Comparison of ENCODE assay signal across 7 cellular contexts in the genomic region with DNA sequence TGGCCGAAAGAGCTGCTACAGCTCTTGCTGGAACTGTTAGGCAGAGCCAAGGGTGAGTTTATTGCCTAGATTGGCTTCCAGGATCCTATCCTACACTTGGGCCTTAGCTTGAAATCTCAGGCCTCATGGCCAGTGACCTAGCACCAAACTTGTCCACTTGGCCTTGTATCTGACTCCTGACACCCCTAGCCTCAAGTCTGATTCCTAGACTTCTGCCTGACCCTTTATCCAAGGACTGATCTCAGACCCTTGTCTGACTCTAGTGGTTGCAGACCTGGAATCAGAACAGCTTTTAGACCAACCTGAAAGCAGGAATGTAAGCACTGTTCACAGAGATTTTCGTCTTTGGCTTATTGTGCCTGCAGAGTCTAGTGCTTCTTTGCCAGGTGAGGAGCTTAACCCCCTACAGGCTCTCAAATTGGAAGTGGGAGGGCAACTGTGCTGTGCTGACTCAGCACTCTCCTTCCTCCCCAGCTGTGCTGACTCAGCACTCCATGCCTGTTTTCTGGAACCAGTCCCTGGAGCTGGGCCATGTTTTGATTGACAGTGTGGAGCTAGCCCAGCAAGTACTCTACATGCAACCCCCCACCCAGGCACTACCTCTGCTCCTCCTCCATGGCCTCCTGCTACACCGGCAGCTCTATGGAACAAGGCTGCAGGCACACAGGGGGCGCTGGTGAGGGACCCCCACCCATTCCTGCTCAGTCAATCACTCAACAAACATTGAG. TPM values are rescaled to one million over a fixed set of nuclear protein-coding genes. Genes with fewer than 3 reads are reported as not detected.
DNase-seq lines count a peak whose midpoint lies in the region; ATAC-seq, FAIRE-seq and TF ChIP-seq lines count a peak whose summit lies in the region.

No MANE protein-coding gene starts in this region.

- H3K4me1 ChIP-seq in GM23338 (ENCODE audit: insufficient read depth), result peaks cover 6% of the 10 kb centered on the region; the same call in 1 of the 2 replicates
- H3K4me1 ChIP-seq in PC-3 (ENCODE audit: insufficient read depth, low read length), result peaks cover 16% of the 10 kb centered on the region
- H3K4me1 ChIP-seq in gastrocnemius medialis, result peaks cover 25 to 28% of the 10 kb centered on the region in 2 donors

- H3K4me1 Mint-ChIP-seq in GM23338, result peaks cover 22% of the 10 kb centered on the region

- H4K20me1 ChIP-seq in GM23338 (replicated peaks; ENCODE audit: insufficient read depth), result no peaks in the 10 kb centered on the region
- no peaks in the 10 kb centered on the region for H4K20me1 ChIP-seq in PC-3 (ENCODE audit: low read length)

- H3K79me2 ChIP-seq in GM23338 (replicated peaks; ENCODE audit: insufficient read depth), result no peaks in the 10 kb centered on the region
- no peaks in the 10 kb centered on the region for H3K79me2 ChIP-seq in PC-3 (ENCODE audit: low read length)

- in situ Hi-C loops in gastrocnemius medialis (cut with MboI; ENCODE audit: low sequenced_read_pairs in 4 of 4), result no loop called here

- H3K9me3 ChIP-seq in PC-3 (ENCODE audit: low read length) (no peaks in the 10 kb centered on the region), gastrocnemius medialis (no peaks in the 10 kb centered on the region)

- no TSS peak for BruUV-seq in PC-3 (replicated peaks; lab: Mats Ljungman, UMichigan)

- H3K9me2 ChIP-seq in GM23338 (ENCODE audit: insufficient read depth) (no peaks in the 10 kb centered on the region), PC-3 (replicated peaks; ENCODE audit: low read length) (no peaks in the 10 kb centered on the region)

- H3K36me3 ChIP-seq in GM23338 (ENCODE audit: insufficient read depth) (no peaks in the 10 kb centered on the region), PC-3 (ENCODE audit: low read depth, low read length) (no peaks in the 10 kb centered on the region), gastrocnemius medialis (peaks cover 0 to 5% of the 10 kb centered on the region in 2 donors)

- TF ChIP-seq CTCF in GM23338 (conservative IDR thresholded peaks at IDR 0.05; ENCODE audit: low read depth in 2 of 2) (peak; percentile 53 to 59), PC-3 (conservative IDR thresholded peaks at IDR 0.05; ENCODE audit: low read depth, low read length) (peak; percentile 33; the same call in 1 of the 2 replicates), gastrocnemius medialis (IDR thresholded peaks at IDR 0.05 in 4 of 5, conservative IDR thresholded peaks at IDR 0.05 in 1 of 5) (no peak)

- H3K4me2 ChIP-seq in GM23338, result no peak overlapping the region
- H3K4me2 ChIP-seq in PC-3 (ENCODE audit: low read length), result no peak overlapping the region

- CTCF ChIA-PET in PC-3 (lab: Charles Lee), result no interaction called here

- DNase-seq in GM23338 (ENCODE audit: low spot score) (peak; percentile 67), PC-3 (peak; percentile 77), frontal cortex (ENCODE audit: low spot score in 2 of 2) (peak; percentile 58 to 64), gastrocnemius medialis (peak in 1 of 2 donors; percentile 66), cerebellar nuclear complex (lab: John Stamatoyannopoulos, UW) (no peak), NCI-H345 (lab: John Stamatoyannopoulos, UW) (no peak)

- H2AFZ ChIP-seq in GM23338 (no peak overlapping the region), PC-3 (ENCODE audit: low read length) (no peak overlapping the region)

- peaks cover 14% of the 10 kb centered on the region for H3K27me3 Mint-ChIP-seq in GM23338 (ENCODE audit: insufficient read depth, low read depth, poor library complexity)

- H3K36me3 Mint-ChIP-seq in GM23338 (ENCODE audit: low read depth), result peaks cover 3% of the 10 kb centered on the region; the same call in 1 of the 3 replicates

- H3K27ac ChIP-seq in GM23338 (ENCODE audit: low read depth) (no peak overlapping the region), PC-3 (ENCODE audit: low read length) (no peak overlapping the region), gastrocnemius medialis (peak overlapping the region; percentile 78 to 88 (median 86))

- intact Hi-C loops in PC-3 (cut with micrococcal nuclease), result no loop called here
- intact Hi-C loops in gastrocnemius medialis (cut with DNase I; ENCODE audit: low total_unique reads), result no loop called here

- TF ChIP-seq POLR2A in gastrocnemius medialis (IDR thresholded peaks at IDR 0.05), result no peak

- H3K27ac Mint-ChIP-seq in GM23338, result peak overlapping the region; percentile 92

- H3K27me3 ChIP-seq in GM23338 (ENCODE audit: insufficient read depth) (peaks cover 10% of the 10 kb centered on the region; the same call in 1 of the 2 replicates), PC-3 (ENCODE audit: low read length) (no peaks in the 10 kb centered on the region), gastrocnemius medialis (no peaks in the 10 kb centered on the region)

- no peaks in the 10 kb centered on the region for H3K9me3 Mint-ChIP-seq in GM23338

- ATAC-seq in GM23338, result peak; percentile 71
- ATAC-seq in PC-3, result peak; percentile 50
- peak in 1 of 2 donors; percentile 13 for ATAC-seq in gastrocnemius medialis
- no peak for ATAC-seq in GM21825 (IDR thresholded peaks at IDR 0.05; ENCODE audit: unreplicated experiment)

- POLR2A ChIA-PET in PC-3 (lab: Charles Lee; ENCODE audit: unreplicated experiment), result no interaction called here

- H3K4me3 ChIP-seq in GM23338 (no peak overlapping the region), PC-3 (ENCODE audit: low read length) (no peak overlapping the region), gastrocnemius medialis (no peak overlapping the region)

- H3K9ac ChIP-seq in PC-3 (ENCODE audit: low read length), result no peak overlapping the region

- no peaks in the 10 kb centered on the region for H3F3A ChIP-seq in GM23338 (replicated peaks; ENCODE audit: low read depth)
- H3F3A ChIP-seq in PC-3 (ENCODE audit: low read length, unreplicated experiment), result no peaks in the 10 kb centered on the region

- no peak for FAIRE-seq in frontal cortex (lab: Jason Lieb, UNC)

- H3K4me3 Mint-ChIP-seq in GM23338, result no peak overlapping the region

TF ChIP-seq in GM23338, 12 proteins besides CTCF, POLR2A, EP300 and RAD21:
- no peak for TF ChIP-seq ZNF114 (CRISPR knock-in tag; IDR thresholded peaks at IDR 0.05)
- no peak for TF ChIP-seq JUNB (IDR thresholded peaks at IDR 0.05; ENCODE audit: unreplicated experiment)

RNA-seq across cellular contexts. Expression of gene RRP8, which starts 35.1 kb away (rescaled TPM):
- 7.4 and 9.8 TPM in 2 replicates for total RNA-seq in GM23338 (2014; rRNA removed; shearing (Covaris generic))
- 13.5 and 13.7 TPM in 2 replicates for polyA plus RNA-seq in GM23338 (2016; fragmentation: Nextera tagmentation; extraction: Ambion mirVana)
- total RNA-seq in PC-3 (2014; rRNA removed) (15.1 and 16.9 TPM in 2 replicates), frontal cortex (11.4 TPM), gastrocnemius medialis (10 to 100 TPM; 10.9 to 25.7 (median 14.9) TPM)

RNA-seq across cellular contexts. Expression of gene ILK, which starts 35.2 kb away (rescaled TPM):
- total RNA-seq in GM23338 (2014; rRNA removed; shearing (Covaris generic)), result 75.1 and 91.0 TPM in 2 replicates
- polyA plus RNA-seq in GM23338 (2016; fragmentation: Nextera tagmentation; extraction: Ambion mirVana), result 62.6 and 64.5 TPM in 2 replicates
- total RNA-seq in PC-3 (2014; rRNA removed) (73.0 and 73.9 TPM in 2 replicates), frontal cortex (48.1 TPM), gastrocnemius medialis (100 to 1,000 TPM in 1 of 4 donors, 10 to 100 TPM in 3; 48.3 to 113 (median 70.5) TPM)

RNA-seq across cellular contexts. Expression of gene TAF10, which starts 43.7 kb away (rescaled TPM):
- 102 and 108 TPM in 2 replicates for total RNA-seq in GM23338 (2014; rRNA removed; shearing (Covaris generic))
- 253 and 277 TPM in 2 replicates for polyA plus RNA-seq in GM23338 (2016; fragmentation: Nextera tagmentation; extraction: Ambion mirVana)
- total RNA-seq in PC-3 (2014; rRNA removed) (102 and 128 TPM in 2 replicates), frontal cortex (10.2 TPM), gastrocnemius medialis (10 to 100 TPM; 49.8 to 77.8 (median 65.7) TPM)

RNA-seq across cellular contexts. Expression of gene TPP1, which starts 50.9 kb away (rescaled TPM):
- 49.7 and 73.5 TPM in 2 replicates for total RNA-seq in GM23338 (2014; rRNA removed; shearing (Covaris generic))
- 18.7 and 21.7 TPM in 2 replicates for polyA plus RNA-seq in GM23338 (2016; fragmentation: Nextera tagmentation; extraction: Ambion mirVana)
- 21.6 and 48.3 TPM in 2 replicates for total RNA-seq in PC-3 (2014; rRNA removed)
- 3.3 TPM for total RNA-seq in frontal cortex
- total RNA-seq in gastrocnemius medialis, result 10 to 100 TPM; 13.9 to 43.4 (median 19.6) TPM

Comparison
In these comparisons a context has a peak if more than half of its experiments do, and no peak if none do; other contexts are left out.
1. DNase-seq: peak in GM23338 (single experiment), PC-3 (single experiment) and frontal cortex (2 of 2); none in cerebellar nuclear complex (0 of 2) and NCI-H345 (single experiment).
2. H3K27ac ChIP-seq: peak in gastrocnemius medialis (4 of 4); none in GM23338 (single experiment) and PC-3 (single experiment).
3. CTCF ChIP-seq: peak in GM23338 (2 of 2) and PC-3 (single experiment); none in gastrocnemius medialis (0 of 5).